ENCODE assay signal across 18 cellular contexts in the genomic region with DNA sequence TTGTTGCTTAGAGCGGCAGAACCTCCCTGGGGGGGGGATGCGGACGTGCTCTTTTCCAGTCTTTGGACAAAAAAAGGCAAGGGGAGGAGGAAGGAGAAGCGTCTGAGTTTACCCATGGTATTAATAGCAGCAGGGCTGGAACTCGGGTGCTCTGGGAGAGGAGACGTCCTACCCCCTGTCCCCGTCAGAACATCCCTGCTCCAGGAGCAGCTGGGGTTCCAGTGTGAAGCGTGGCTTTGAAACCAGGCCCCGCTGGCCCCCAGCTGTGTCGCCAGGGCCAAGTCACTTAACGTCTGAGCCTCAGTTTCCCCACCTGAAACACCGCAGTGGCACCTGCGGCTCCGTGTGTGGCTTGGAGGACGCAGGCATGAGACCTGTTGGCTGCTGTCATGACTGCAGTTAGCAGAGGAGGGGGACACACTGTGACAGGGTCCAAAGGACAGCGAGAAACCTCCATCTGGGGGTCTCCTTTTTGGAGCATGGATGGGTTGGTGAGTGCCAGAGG. TPM values are rescaled to one million over a fixed set of nuclear protein-coding genes. Genes with fewer than 3 reads are reported as not detected.
DNase-seq lines count a peak whose midpoint lies in the region; ATAC-seq and TF ChIP-seq lines count a peak whose summit lies in the region.
"Had no signal": no experiment of that assay in that cellular context is flagged by ENCODE, and none has a peak within 500 bp of the region (broad histone marks: within the 10 kb centered on the region; RNA-seq: fewer than 3 reads in every experiment).

No MANE protein-coding gene starts in this region.

- H3K27me3 Mint-ChIP-seq in neural progenitor cell (ENCODE audit: insufficient read depth, low read depth) = peaks cover 47% of the 10 kb centered on the region

- TF ChIP-seq CTCF in neural progenitor cell (IDR thresholded peaks at IDR 0.05) = no peak

- H3K27ac ChIP-seq in BLaER1 (no peak overlapping the region), SJCRH30 (no peak overlapping the region; the same call in 1 of the 2 replicates), neural progenitor cell (no peak overlapping the region)
- H3K27ac ChIP-seq: Peyer's patch, spleen had no signal

- H3K27ac Mint-ChIP-seq in neural progenitor cell = no peak overlapping the region
- H3K27ac Mint-ChIP-seq: activated naive CD8-positive, alpha-beta T cell treated with anti-CD3 and anti-CD28 coated beads for 36 hours had no signal

- H3K4me3 ChIP-seq in BLaER1 = no peak overlapping the region; the same call in 1 of the 2 replicates
- H3K4me3 ChIP-seq in SJCRH30 = peak overlapping the region; percentile 9; the same call in 1 of the 2 replicates
- H3K4me3 ChIP-seq in neural progenitor cell = no peak overlapping the region
- H3K4me3 ChIP-seq: Peyer's patch had no signal

- H3K4me3 Mint-ChIP-seq in neural progenitor cell = peak overlapping the region; percentile 67
- H3K4me3 Mint-ChIP-seq: activated naive CD8-positive, alpha-beta T cell treated with anti-CD3 and anti-CD28 coated beads for 36 hours had no signal

- H3K36me3 ChIP-seq in BLaER1 (no peaks in the 10 kb centered on the region), SJCRH30 (no peaks in the 10 kb centered on the region), neural progenitor cell (no peaks in the 10 kb centered on the region)
- H3K36me3 ChIP-seq: Peyer's patch, spleen had no signal

- H2AFZ ChIP-seq in neural progenitor cell (replicated peaks) = no peak overlapping the region

- H3K79me2 ChIP-seq in neural progenitor cell (ENCODE audit: low read depth) = no peaks in the 10 kb centered on the region

- H3K9me3 Mint-ChIP-seq in neural progenitor cell = peaks cover 2% of the 10 kb centered on the region
- H3K9me3 Mint-ChIP-seq: activated naive CD8-positive, alpha-beta T cell treated with anti-CD3 and anti-CD28 coated beads for 36 hours had no signal

- peaks cover 8% of the 10 kb centered on the region for H3K4me1 Mint-ChIP-seq in neural progenitor cell

- H3K9me3 ChIP-seq in BLaER1 = no peaks in the 10 kb centered on the region
- H3K9me3 ChIP-seq in SJCRH30 (replicated peaks) = no peaks in the 10 kb centered on the region
- H3K9me3 ChIP-seq in neural progenitor cell (ENCODE audit: low read depth) = no peaks in the 10 kb centered on the region
- H3K9me3 ChIP-seq: Peyer's patch, spleen had no signal

- peak; percentile 6 for ATAC-seq in GM21528 (IDR thresholded peaks at IDR 0.05; ENCODE audit: low FRiP score, unreplicated experiment)
- ATAC-seq in GM19455 (IDR thresholded peaks at IDR 0.05; ENCODE audit: unreplicated experiment) = no peak

- DNase-seq in SJCRH30 = no peak
- no peak for DNase-seq in neural progenitor cell (ENCODE audit: low spot score)
- no peak for DNase-seq in NCI-H1694 treated with DMSO at 0.1 percent for 48 hours (lab: John Stamatoyannopoulos, UW)
- DNase-seq in NCI-H2107 (lab: John Stamatoyannopoulos, UW) = no peak
- no peak for DNase-seq in iPS-NIHi11 (ENCODE audit: low spot score)
- DNase-seq: activated T-cell treated with anti-CD3 and anti-CD28 coated beads, Interleukin-2, amount 50 U/mL, for 48 hours; effector memory CD4-positive, alpha-beta T cell; KBM-7; left cardiac atrium; NCI-H1105; Peyer's patch; spleen; stimulated activated naive CD8-positive, alpha-beta T cell treated with anti-CD3 and anti-CD28 coated beads, Interleukin-15, Interleukin-2, amounts not matched to agents 100 U/mL and 50 U/mL, for 24 hours had no signal

- H3K4me1 ChIP-seq in BLaER1 (peaks cover 58% of the 10 kb centered on the region), SJCRH30 (peaks cover 38% of the 10 kb centered on the region), neural progenitor cell (peaks cover 7% of the 10 kb centered on the region)

- H3K27me3 ChIP-seq in BLaER1 = peaks cover 60% of the 10 kb centered on the region
- H3K27me3 ChIP-seq in SJCRH30 = no peaks in the 10 kb centered on the region
- peaks cover 50% of the 10 kb centered on the region for H3K27me3 ChIP-seq in neural progenitor cell

- H4K20me1 ChIP-seq in BLaER1 (peaks cover 20% of the 10 kb centered on the region; the same call in 1 of the 2 replicates), neural progenitor cell (ENCODE audit: low read depth) (peaks cover 8% of the 10 kb centered on the region)

- H3K4me2 ChIP-seq in BLaER1 (peak overlapping the region; percentile 79), neural progenitor cell (no peak overlapping the region)

- H3K9ac ChIP-seq in BLaER1 = no peak overlapping the region
- H3K9ac ChIP-seq in neural progenitor cell = no peak overlapping the region

- peaks cover 9% of the 10 kb centered on the region for H3F3A ChIP-seq in neural progenitor cell (ENCODE audit: low read depth)

- no peaks in the 10 kb centered on the region for H3K36me3 Mint-ChIP-seq in neural progenitor cell
- H3K36me3 Mint-ChIP-seq: activated naive CD8-positive, alpha-beta T cell treated with anti-CD3 and anti-CD28 coated beads for 36 hours had no signal

RNA-seq across cellular contexts. Expression of gene AMZ1, which starts 1.4 kb away (rescaled TPM):
- total RNA-seq in SJCRH30 (2014; rRNA removed; shearing (Covaris generic)) = 0.02 and 0.05 TPM in 2 replicates
- 0.09 TPM in 1 of 2 replicates, not detected in the other for total RNA-seq in neural progenitor cell (ENCODE audit: low replicate concordance)
- total RNA-seq: bronchial epithelial cell had no signal

RNA-seq across cellular contexts. Expression of gene TTYH3, which starts 57.6 kb away (rescaled TPM):
- total RNA-seq in SJCRH30 (2014; rRNA removed; shearing (Covaris generic)) = 54.9 and 58.8 TPM in 2 replicates
- 13.2 and 60.0 TPM in 2 replicates for total RNA-seq in neural progenitor cell (ENCODE audit: low replicate concordance)
